Comparison of ENCODE assay signal across 8 cellular contexts in genomic region chr9:128912270-128912853, GRCh38. TPM values are rescaled to one million over a fixed set of nuclear protein-coding genes. Genes with fewer than 3 reads are reported as not detected.
DNase-seq lines count a peak whose midpoint lies in the region; ATAC-seq, FAIRE-seq and TF ChIP-seq lines count a peak whose summit lies in the region.

No MANE protein-coding gene starts in this region.

- no peak overlapping the region for H2AFZ ChIP-seq in K562 (ENCODE audit: low read depth, low read length)

- no peaks in the 10 kb centered on the region; the same call in 1 of the 2 replicates for H4K20me1 ChIP-seq in K562 (replicated peaks; ENCODE audit: control insufficient read depth, insufficient read depth, low read length)

- 0 out of 3 replicates have a peak, but pooled peaks cover 11% of the 10 kb centered on the region for H3K79me2 ChIP-seq in K562 (ENCODE audit: control insufficient read depth, insufficient read depth, low read length)

- no peak for TF ChIP-seq RAD21 in K562 (CRISPR knock-in tag; conservative IDR thresholded peaks at IDR 0.05 in 1 of 2, IDR thresholded peaks at IDR 0.05 in 1 of 2)

- CTCF ChIA-PET in K562 (lab: Yijun Ruan, JAX; ENCODE audit: low intra/inter-chr PET ratio): no interaction called here

- TF ChIP-seq CTCF in K562 (IDR thresholded peaks at IDR 0.05 in 2 of 3, conservative IDR thresholded peaks at IDR 0.05 in 1 of 3; ENCODE audit: insufficient read depth in 2 of 3, low read depth in 1 of 3, low read length in 3 of 3) (no peak), transverse colon (IDR thresholded peaks at IDR 0.05) (no peak), D721Med (IDR thresholded peaks at IDR 0.05; ENCODE audit: insufficient read depth, missing control alignments) (no peak)

- no peak overlapping the region for H3K4me2 ChIP-seq in K562 (ENCODE audit: insufficient read depth, low read length)

- intact Hi-C loops in K562 (cut with micrococcal nuclease): no loop called here
- intact Hi-C loops in transverse colon (cut with DNase I; ENCODE audit: low total_unique reads): no loop called here

- ATAC-seq in activated T-cell treated with anti-CD3 and anti-CD28 coated beads, Interleukin-2, amount 50 U/mL, for 4 hours: peak; percentile 53 to 81
- ATAC-seq in K562: no peak
- no peak for ATAC-seq in HG03280 (IDR thresholded peaks at IDR 0.05; ENCODE audit: unreplicated experiment)
- ATAC-seq in GM18519 (IDR thresholded peaks at IDR 0.05; ENCODE audit: low FRiP score, unreplicated experiment): no peak

- TF ChIP-seq EP300 in K562 (IDR thresholded peaks at IDR 0.05; ENCODE audit: low read length) (no peak), transverse colon (IDR thresholded peaks at IDR 0.05; ENCODE audit: low read depth) (no peak)

- H3K4me3 ChIP-seq in K562 (no peak overlapping the region), transverse colon (no peak overlapping the region)

- peak overlapping the region; percentile 8 for H3K4me3 Mint-ChIP-seq in activated T-cell treated with anti-CD3 and anti-CD28 coated beads, Interleukin-2, amount 50 U/mL, for 4 hours

- peaks cover 57% of the 10 kb centered on the region; the same call in 2 of the 3 replicates for H3K36me3 ChIP-seq in K562 (ENCODE audit: control insufficient read depth, insufficient read depth, low read length)
- H3K36me3 ChIP-seq in transverse colon: peaks cover 0 to 18% (median 8%) of the 10 kb centered on the region in 4 donors

- H3K27me3 ChIP-seq in K562 (ENCODE audit: control insufficient read depth in 2 of 2, insufficient read depth in 2 of 2, low read length in 2 of 2) (no peaks in the 10 kb centered on the region; a peak in 1 of 5 replicates), layer of hippocampus (ENCODE audit: control insufficient read depth, insufficient read depth, low read length) (no peaks in the 10 kb centered on the region), transverse colon (no peaks in the 10 kb centered on the region)

- no peak for TF ChIP-seq POLR2A in K562 (conservative IDR thresholded peaks at IDR 0.05)
- no peak for TF ChIP-seq POLR2A in transverse colon (IDR thresholded peaks at IDR 0.05)

- H3K9me1 ChIP-seq in K562 (ENCODE audit: control insufficient read depth, insufficient read depth, low read length): no peaks in the 10 kb centered on the region

- no peak for DNase-seq in activated T-cell treated with anti-CD3 and anti-CD28 coated beads, Interleukin-2, amount 50 U/mL, for 4 hours
- DNase-seq in activated T-cell treated with anti-CD3 and anti-CD28 coated beads, Interleukin-2, amount 50 U/mL, for 1 hour: no peak
- DNase-seq in K562 (ENCODE audit: extremely low read depth in 1 of 4, low spot score in 3 of 4) (no peak), transverse colon (no peak), D721Med (ENCODE audit: insufficient read length, low spot score) (no peak)

- POLR2A ChIA-PET in K562 (lab: Yijun Ruan, JAX): interaction anchor here (1.1 kb wide), 1 partner anchor 17 kb away, joined by 3 read pairs; no protein-coding TSS in a partner anchor

- H3K27me3 Mint-ChIP-seq in activated T-cell treated with anti-CD3 and anti-CD28 coated beads, Interleukin-2, amount 50 U/mL, for 4 hours (ENCODE audit: low read depth): no peaks in the 10 kb centered on the region

- H3K9me3 Mint-ChIP-seq in activated T-cell treated with anti-CD3 and anti-CD28 coated beads, Interleukin-2, amount 50 U/mL, for 4 hours: no peaks in the 10 kb centered on the region

- peaks cover 32% of the 10 kb centered on the region for H3K36me3 Mint-ChIP-seq in activated T-cell treated with anti-CD3 and anti-CD28 coated beads, Interleukin-2, amount 50 U/mL, for 4 hours (ENCODE audit: insufficient read depth)

- no TSS peak for BruUV-seq in K562 (replicated peaks; lab: Mats Ljungman, UMichigan)

- peaks cover 17 to 48% of the 10 kb centered on the region in 2 experiments for H3K4me1 ChIP-seq in K562 (replicated peaks in 1 of 2; ENCODE audit: control insufficient read depth in 2 of 2, insufficient read depth in 2 of 2, low read length in 2 of 2)
- H3K4me1 ChIP-seq in transverse colon: peaks cover 42 to 48% (median 45%) of the 10 kb centered on the region in 4 donors

- 78% methylated on average over 15 of the region's 15 CpGs for WGBS in K562 (ENCODE audit: insufficient coverage, low coverage, missing lambda C conversion rate)
- 38 to 82% methylated on average over 1 to 15 of the region's 15 CpGs for WGBS in transverse colon (ENCODE audit: low coverage in 1 of 2), 2 donors

- H3K9ac ChIP-seq in K562 (ENCODE audit: insufficient read depth in 1 of 2, low read depth in 2 of 2, low read length in 2 of 2): peak overlapping the region in 1 of 2 experiments; percentile 4; a peak in 2 of 4 replicates

- in situ Hi-C loops in K562 (cut with MboI) (no loop called here), transverse colon (cut with MboI; ENCODE audit: low pct_ligation_motif_present in 1 of 4, low pct_unique_long_range_greater_than_20kb in 1 of 4, low sequenced_read_pairs in 3 of 4) (no loop called here)

- H3K9me3 ChIP-seq in K562 (replicated peaks; ENCODE audit: control insufficient read depth, insufficient read depth, low read depth, low read length): no peaks in the 10 kb centered on the region
- no peaks in the 10 kb centered on the region for H3K9me3 ChIP-seq in transverse colon

- no peak for FAIRE-seq in K562 (lab: Jason Lieb, UNC)
- no peak for FAIRE-seq in D721Med (lab: Jason Lieb, UNC)

- peaks cover 34% of the 10 kb centered on the region for H3K4me1 Mint-ChIP-seq in activated T-cell treated with anti-CD3 and anti-CD28 coated beads, Interleukin-2, amount 50 U/mL, for 4 hours (ENCODE audit: low read depth)

- H3K27ac ChIP-seq in K562 (ENCODE audit: extremely low read depth, low read depth, low read length) (no peak overlapping the region), layer of hippocampus (ENCODE audit: low read depth, low read length) (peak overlapping the region; percentile 80), transverse colon (peak overlapping the region; percentile 22 to 68 (median 64))

RNA-seq across cellular contexts. Expression of gene PHYHD1, which starts 8.4 kb away (rescaled TPM):
- total RNA-seq in activated T-cell treated with anti-CD3 and anti-CD28 coated beads, Interleukin-2, amount 50 U/mL, for 4 hours: under 1 TPM in 1 of 3 donors, not detected in 2; 0.20 TPM
- 1.0 and 4.9 TPM in 2 replicates for total RNA-seq in K562 (2011; cell fraction: chromatin; rRNA removed; ENCODE audit: low replicate concordance)
- total RNA-seq in K562 (2011; cell fraction: nucleolus; rRNA removed): 1.0 and 1.3 TPM in 2 replicates
- total RNA-seq in K562 (2011; cell fraction: nucleoplasm; rRNA removed): 1.4 and 1.8 TPM in 2 replicates
- 0.49 and 1.3 TPM in 2 replicates for total RNA-seq in K562 (2014; rRNA removed)
- 0.45 and 0.69 TPM in 2 replicates for total RNA-seq in K562 (2014; rRNA removed; fragmentation: Illumina TruSeq; extraction: Trizol)
- total RNA-seq in K562 (2015; rRNA removed; fragmentation: Illumina TruSeq; extraction: Trizol): 0.36 and 0.79 TPM in 2 replicates
- total RNA-seq in K562 (2021): 0.58 and 0.66 TPM in 2 replicates
- 1.2 and 2.1 TPM in 2 replicates for polyA plus RNA-seq in K562 (2011; rRNA removed)
- 2.2 and 2.5 TPM in 2 replicates for polyA plus RNA-seq in K562 (2011; cell fraction: cytosol; rRNA removed)
- 3.7 and 4.1 TPM in 2 replicates for polyA plus RNA-seq in K562 (2011; cell fraction: nucleus; rRNA removed)
- 0.87 and 1.2 TPM in 2 replicates for polyA plus RNA-seq in K562 (2012)
- polyA plus RNA-seq in K562 (2014; fragmentation: Illumina TruSeq; extraction: Trizol): 0.80 and 1.0 TPM in 2 replicates
- polyA plus RNA-seq in K562 (2014; fragmentation: Nextera tagmentation; extraction: Ambion mirVana): 1 to 10 TPM in 1 of 2 experiments, under 1 TPM in 1; 0.80 to 1.0 TPM
- 0.32 and 0.91 TPM in 2 replicates for polyA plus RNA-seq in K562 (2014; rRNA removed)
- polyA minus RNA-seq in K562 (2011; rRNA and poly(A)+ RNA removed): 0.48 and 2.0 TPM in 2 replicates
- polyA minus RNA-seq in K562 (2011; cell fraction: cytosol; rRNA and poly(A)+ RNA removed): not detected in 2 replicates
- polyA minus RNA-seq in K562 (2011; cell fraction: nucleus; rRNA and poly(A)+ RNA removed): 0.54 and 1.1 TPM in 2 replicates
- total RNA-seq in transverse colon: 10 to 100 TPM in 1 of 4 donors, 1 to 10 TPM in 3; 3.2 to 22.4 (median 5.5) TPM

RNA-seq across cellular contexts. Expression of gene LRRC8A, which starts 30.4 kb away (rescaled TPM):
- 10 to 100 TPM; 22.6 to 24.0 (median 23.6) TPM for total RNA-seq in activated T-cell treated with anti-CD3 and anti-CD28 coated beads, Interleukin-2, amount 50 U/mL, for 4 hours
- total RNA-seq in K562 (2011; cell fraction: chromatin; rRNA removed; ENCODE audit: low replicate concordance): 23.0 and 71.8 TPM in 2 replicates
- total RNA-seq in K562 (2011; cell fraction: nucleolus; rRNA removed): 46.7 and 55.7 TPM in 2 replicates
- 50.5 and 51.6 TPM in 2 replicates for total RNA-seq in K562 (2011; cell fraction: nucleoplasm; rRNA removed)
- total RNA-seq in K562 (2014; rRNA removed): 15.3 and 17.2 TPM in 2 replicates
- total RNA-seq in K562 (2014; rRNA removed; fragmentation: Illumina TruSeq; extraction: Trizol): 5.5 and 6.4 TPM in 2 replicates
- 8.4 TPM in 2 replicates for total RNA-seq in K562 (2015; rRNA removed; fragmentation: Illumina TruSeq; extraction: Trizol)
- 23.5 and 24.7 TPM in 2 replicates for total RNA-seq in K562 (2021)
- 8.9 and 11.5 TPM in 2 replicates for polyA plus RNA-seq in K562 (2011; rRNA removed)
- polyA plus RNA-seq in K562 (2011; cell fraction: cytosol; rRNA removed): 12.9 and 17.9 TPM in 2 replicates
- polyA plus RNA-seq in K562 (2011; cell fraction: nucleus; rRNA removed): 10.0 and 13.2 TPM in 2 replicates
- 14.0 and 15.6 TPM in 2 replicates for polyA plus RNA-seq in K562 (2012)
- polyA plus RNA-seq in K562 (2014; fragmentation: Illumina TruSeq; extraction: Trizol): 14.0 and 19.8 TPM in 2 replicates
- 1 to 10 TPM; 2.9 to 3.5 TPM for polyA plus RNA-seq in K562 (2014; fragmentation: Nextera tagmentation; extraction: Ambion mirVana)
- polyA plus RNA-seq in K562 (2014; rRNA removed): 13.4 and 15.4 TPM in 2 replicates
- 13.2 and 19.4 TPM in 2 replicates for polyA minus RNA-seq in K562 (2011; rRNA and poly(A)+ RNA removed)
- 13.9 and 15.2 TPM in 2 replicates for polyA minus RNA-seq in K562 (2011; cell fraction: cytosol; rRNA and poly(A)+ RNA removed)
- polyA minus RNA-seq in K562 (2011; cell fraction: nucleus; rRNA and poly(A)+ RNA removed): 7.0 and 8.6 TPM in 2 replicates
- 100 to 1,000 TPM in 1 of 4 donors, 10 to 100 TPM in 3; 29.4 to 116 (median 35.5) TPM for total RNA-seq in transverse colon

RNA-seq across cellular contexts. Expression of gene KYAT1, which starts 30.6 kb away (rescaled TPM):
- total RNA-seq in activated T-cell treated with anti-CD3 and anti-CD28 coated beads, Interleukin-2, amount 50 U/mL, for 4 hours: 1 to 10 TPM; 4.7 to 5.6 (median 4.8) TPM
- 34.0 and 59.4 TPM in 2 replicates for total RNA-seq in K562 (2011; cell fraction: chromatin; rRNA removed; ENCODE audit: low replicate concordance)
- total RNA-seq in K562 (2011; cell fraction: nucleolus; rRNA removed): 26.8 and 33.7 TPM in 2 replicates
- 23.8 and 32.1 TPM in 2 replicates for total RNA-seq in K562 (2011; cell fraction: nucleoplasm; rRNA removed)
- 11.1 and 16.0 TPM in 2 replicates for total RNA-seq in K562 (2014; rRNA removed)
- 6.5 and 8.8 TPM in 2 replicates for total RNA-seq in K562 (2014; rRNA removed; fragmentation: Illumina TruSeq; extraction: Trizol)
- total RNA-seq in K562 (2015; rRNA removed; fragmentation: Illumina TruSeq; extraction: Trizol): 8.5 and 9.2 TPM in 2 replicates
- 11.7 and 14.7 TPM in 2 replicates for total RNA-seq in K562 (2021)
- polyA plus RNA-seq in K562 (2011; rRNA removed): 16.1 and 20.2 TPM in 2 replicates
- polyA plus RNA-seq in K562 (2011; cell fraction: cytosol; rRNA removed): 21.7 and 22.5 TPM in 2 replicates
- polyA plus RNA-seq in K562 (2011; cell fraction: nucleus; rRNA removed): 41.4 and 54.7 TPM in 2 replicates
- 9.8 and 19.5 TPM in 2 replicates for polyA plus RNA-seq in K562 (2012)
- polyA plus RNA-seq in K562 (2014; fragmentation: Illumina TruSeq; extraction: Trizol): 13.4 and 14.8 TPM in 2 replicates
- 10 to 100 TPM in 1 of 2 experiments, 1 to 10 TPM in 1; 6.4 to 11.0 TPM for polyA plus RNA-seq in K562 (2014; fragmentation: Nextera tagmentation; extraction: Ambion mirVana)
- 16.8 and 21.8 TPM in 2 replicates for polyA plus RNA-seq in K562 (2014; rRNA removed)
- polyA minus RNA-seq in K562 (2011; rRNA and poly(A)+ RNA removed): 6.0 and 7.0 TPM in 2 replicates
- polyA minus RNA-seq in K562 (2011; cell fraction: cytosol; rRNA and poly(A)+ RNA removed): 5.9 and 6.1 TPM in 2 replicates
- 6.3 and 7.3 TPM in 2 replicates for polyA minus RNA-seq in K562 (2011; cell fraction: nucleus; rRNA and poly(A)+ RNA removed)
- 1 to 10 TPM in 2 of 4 donors, not detected in 2; 1.6 to 3.5 TPM for total RNA-seq in transverse colon

RNA-seq across cellular contexts. Expression of gene DOLK, which starts 35.0 kb away (rescaled TPM):
- 10 to 100 TPM; 14.4 to 15.8 (median 15.2) TPM for total RNA-seq in activated T-cell treated with anti-CD3 and anti-CD28 coated beads, Interleukin-2, amount 50 U/mL, for 4 hours
- 13.9 and 44.2 TPM in 2 replicates for total RNA-seq in K562 (2011; cell fraction: chromatin; rRNA removed; ENCODE audit: low replicate concordance)
- total RNA-seq in K562 (2011; cell fraction: nucleolus; rRNA removed): 48.2 and 55.4 TPM in 2 replicates
- 27.6 and 38.4 TPM in 2 replicates for total RNA-seq in K562 (2011; cell fraction: nucleoplasm; rRNA removed)
- total RNA-seq in K562 (2014; rRNA removed): 11.7 and 18.4 TPM in 2 replicates
- 7.5 and 8.4 TPM in 2 replicates for total RNA-seq in K562 (2014; rRNA removed; fragmentation: Illumina TruSeq; extraction: Trizol)
- total RNA-seq in K562 (2015; rRNA removed; fragmentation: Illumina TruSeq; extraction: Trizol): 13.7 and 14.0 TPM in 2 replicates
- total RNA-seq in K562 (2021): 14.2 and 14.7 TPM in 2 replicates
- polyA plus RNA-seq in K562 (2011; rRNA removed): 10.8 and 13.0 TPM in 2 replicates
- polyA plus RNA-seq in K562 (2011; cell fraction: cytosol; rRNA removed): 15.7 and 32.2 TPM in 2 replicates
- polyA plus RNA-seq in K562 (2011; cell fraction: nucleus; rRNA removed): 9.0 and 11.9 TPM in 2 replicates
- 9.5 and 16.7 TPM in 2 replicates for polyA plus RNA-seq in K562 (2012)
- 14.0 and 15.0 TPM in 2 replicates for polyA plus RNA-seq in K562 (2014; fragmentation: Illumina TruSeq; extraction: Trizol)
- polyA plus RNA-seq in K562 (2014; fragmentation: Nextera tagmentation; extraction: Ambion mirVana): 1 to 10 TPM; 2.6 to 3.7 TPM
- polyA plus RNA-seq in K562 (2014; rRNA removed): 10.6 and 11.1 TPM in 2 replicates
- 16.4 and 25.9 TPM in 2 replicates for polyA minus RNA-seq in K562 (2011; rRNA and poly(A)+ RNA removed)
- polyA minus RNA-seq in K562 (2011; cell fraction: cytosol; rRNA and poly(A)+ RNA removed): 6.7 and 11.4 TPM in 2 replicates
- 16.6 and 23.7 TPM in 2 replicates for polyA minus RNA-seq in K562 (2011; cell fraction: nucleus; rRNA and poly(A)+ RNA removed)
- 10 to 100 TPM in 3 of 4 donors, 1 to 10 TPM in 1; 9.2 to 20.6 (median 11.7) TPM for total RNA-seq in transverse colon

RNA-seq across cellular contexts. Expression of gene NUP188, which starts 35.1 kb away (rescaled TPM):
- total RNA-seq in activated T-cell treated with anti-CD3 and anti-CD28 coated beads, Interleukin-2, amount 50 U/mL, for 4 hours: 100 to 1,000 TPM; 166 to 183 (median 167) TPM
- total RNA-seq in K562 (2011; cell fraction: chromatin; rRNA removed; ENCODE audit: low replicate concordance): 545 and 736 TPM in 2 replicates
- total RNA-seq in K562 (2011; cell fraction: nucleolus; rRNA removed): 287 and 308 TPM in 2 replicates
- 273 and 303 TPM in 2 replicates for total RNA-seq in K562 (2011; cell fraction: nucleoplasm; rRNA removed)
- total RNA-seq in K562 (2014; rRNA removed) (64.3 and 92.3 TPM in 2 replicates), K562 (2014; rRNA removed; fragmentation: Illumina TruSeq; extraction: Trizol) (66.6 and 84.5 TPM in 2 replicates), K562 (2015; rRNA removed; fragmentation: Illumina TruSeq; extraction: Trizol) (69.9 and 70.6 TPM in 2 replicates), K562 (2021) (123 and 135 TPM in 2 replicates), transverse colon (10 to 100 TPM; 18.0 to 79.3 (median 38.4) TPM)
- polyA plus RNA-seq in K562 (2011; rRNA removed) (71.2 and 106 TPM in 2 replicates), K562 (2014; fragmentation: Illumina TruSeq; extraction: Trizol) (107 and 110 TPM in 2 replicates), K562 (2014; fragmentation: Nextera tagmentation; extraction: Ambion mirVana) (10 to 100 TPM; 11.7 to 17.9 TPM), K562 (2014; rRNA removed) (64.7 and 70.6 TPM in 2 replicates)
- polyA plus RNA-seq in K562 (2011; cell fraction: cytosol; rRNA removed): 109 and 123 TPM in 2 replicates
- 185 and 200 TPM in 2 replicates for polyA plus RNA-seq in K562 (2011; cell fraction: nucleus; rRNA removed)
- polyA plus RNA-seq in K562 (2012): 61.5 and 77.1 TPM in 2 replicates
- 241 and 300 TPM in 2 replicates for polyA minus RNA-seq in K562 (2011; rRNA and poly(A)+ RNA removed)
- 193 and 215 TPM in 2 replicates for polyA minus RNA-seq in K562 (2011; cell fraction: cytosol; rRNA and poly(A)+ RNA removed)
- polyA minus RNA-seq in K562 (2011; cell fraction: nucleus; rRNA and poly(A)+ RNA removed): 102 and 146 TPM in 2 replicates

Comparison
In these comparisons a context has a peak if more than half of its experiments do, and no peak if none do; other contexts are left out.
1. ATAC-seq: peak in activated T-cell treated with anti-CD3 and anti-CD28 coated beads, Interleukin-2, amount 50 U/mL, for 4 hours (2 of 2); none in K562 (single experiment), HG03280 (single experiment) and GM18519 (single experiment).